Comparison of ENCODE assay signal across 19 cellular contexts in the genomic region with DNA sequence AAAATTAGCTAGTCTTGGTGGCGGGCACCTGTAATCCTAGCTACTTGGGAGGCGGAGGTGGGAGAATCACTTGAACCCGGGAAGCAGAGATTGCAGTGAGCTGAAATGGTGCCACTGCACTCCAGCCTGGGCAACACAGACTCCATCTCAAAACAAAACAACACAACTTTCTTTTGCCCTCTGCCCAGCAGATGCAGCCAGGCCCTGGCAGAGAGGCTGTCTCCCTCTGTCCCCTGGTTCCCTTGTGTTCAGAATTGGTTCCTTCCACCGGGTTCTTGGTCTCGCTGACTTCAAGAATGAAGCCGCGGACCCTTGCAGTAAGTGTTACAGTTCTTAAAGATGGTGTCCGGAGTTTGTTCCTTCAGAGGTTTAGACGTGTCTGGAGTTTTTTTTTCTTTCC.
"Had no signal": no experiment of that assay in that cellular context is flagged by ENCODE, and none has a peak within 500 bp of the region (broad histone marks: within the 10 kb centered on the region; RNA-seq: fewer than 3 reads in every experiment).

No MANE protein-coding gene starts in this region.

- H3K36me3 ChIP-seq: MG63 had no signal

- H3K4me3 ChIP-seq: MG63 had no signal

- ATAC-seq: HepG2, Panc1 had no signal

- H3K27ac ChIP-seq: RWPE1 had no signal

- H3K9me3 ChIP-seq: SK-N-SH had no signal

- DNase-seq: IMR-90, Karpas-422, KG1, MG63, NCI-H1092, NCI-H1105 treated with DMSO at 0.1 percent for 48 hours, NCI-H1417 treated with DMSO at 0.1 percent for 48 hours, NCI-H1694 treated with DMSO at 0.1 percent for 48 hours, NCI-H1930, NCI-H2081, NCI-H2107, NCI-H2227 treated with DMSO at 0.1 percent for 48 hours, NCI-H524, NCI-H526 treated with DMSO at 0.1 percent for 48 hours, SHP77, SK-N-SH had no signal
